Comparison of ENCODE assay signal across 23 cellular contexts in genomic region chr21:31151682-31152081, GRCh38.
"Had no signal": no experiment of that assay in that cellular context is flagged by ENCODE, and none has a peak within 500 bp of the region (broad histone marks: within the 10 kb centered on the region; RNA-seq: fewer than 3 reads in every experiment).

No MANE protein-coding gene starts in this region.

- H3K4me1 ChIP-seq: heart right ventricle, lower lobe of right lung, neural progenitor cell, testis, upper lobe of right lung had no signal

- H3K36me3 Mint-ChIP-seq: naive B cell had no signal

- H3K27ac ChIP-seq: heart right ventricle, lower lobe of right lung, neural progenitor cell, upper lobe of right lung had no signal

- H3K27ac Mint-ChIP-seq: activated T-helper 2 cell treated with anti-CD3 and anti-CD28 coated beads, Interferon-gamma antibody, Interleukin-2, Interleukin-4, amounts not matched to agents 10 μg/mL and 5 μg/mL and 100 μg/mL, durations not matched to agents 14 hours and 24 hours and 36 hours; endodermal cell; naive B cell; neural progenitor cell; progenitor cell of endocrine pancreas had no signal

- ATAC-seq: activated T-cell treated with anti-CD3 and anti-CD28 coated beads, Interleukin-2, amount 50 U/mL, for 4 hours; heart right ventricle; left cardiac atrium; lower lobe of right lung; upper lobe of right lung had no signal

- H3K4me1 Mint-ChIP-seq: naive B cell had no signal

- DNase-seq: activated CD4-positive, alpha-beta T cell treated with anti-CD3 and anti-CD28 coated beads for 1 hour; activated CD4-positive, alpha-beta T cell treated with anti-CD3 and anti-CD28 coated beads, Interleukin-2, amount 50 U/mL, for 4 hours; activated CD8-positive, alpha-beta memory T cell treated with anti-CD3 and anti-CD28 coated beads, Interleukin-2, amount 50 U/mL, for 48 hours; activated naive CD4-positive, alpha-beta T cell; activated T-cell treated with anti-CD3 and anti-CD28 coated beads, Interleukin-2, amount 50 U/mL, for 4 hours; cerebellar nuclear complex; cortex of kidney; endodermal cell; heart right ventricle; islet precursor cell; left cardiac atrium; lower lobe of right lung; naive B cell; retina; stimulated activated CD4-positive, alpha-beta T cell treated with anti-CD3 and anti-CD28 coated beads, Interleukin-2, amount 100 ng/mL, for 48 hours; stimulated activated naive CD4-positive, alpha-beta T cell; T-cell; testis; upper lobe of right lung had no signal

- H3K4me3 Mint-ChIP-seq: activated naive CD8-positive, alpha-beta T cell; activated T-cell treated with anti-CD3 and anti-CD28 coated beads, Interleukin-2, amount 50 U/mL, for 4 hours; endodermal cell; naive B cell; neural progenitor cell had no signal

- H3K27me3 ChIP-seq: heart right ventricle, neural progenitor cell, testis, upper lobe of right lung had no signal

- H3K9me3 ChIP-seq: testis had no signal

- H3K27me3 Mint-ChIP-seq: activated naive CD8-positive, alpha-beta T cell; naive B cell; progenitor cell of endocrine pancreas; T-cell had no signal

- H3K36me3 ChIP-seq: heart right ventricle, lower lobe of right lung, upper lobe of right lung had no signal

- H3K4me3 ChIP-seq: heart right ventricle, lower lobe of right lung, neural progenitor cell, testis, upper lobe of right lung had no signal

- H3K9me3 Mint-ChIP-seq: activated T-cell treated with anti-CD3 and anti-CD28 coated beads, Interleukin-2, amount 50 U/mL, for 4 hours had no signal
